Comparison of ENCODE assay signal across 14 cellular contexts in the genomic region with DNA sequence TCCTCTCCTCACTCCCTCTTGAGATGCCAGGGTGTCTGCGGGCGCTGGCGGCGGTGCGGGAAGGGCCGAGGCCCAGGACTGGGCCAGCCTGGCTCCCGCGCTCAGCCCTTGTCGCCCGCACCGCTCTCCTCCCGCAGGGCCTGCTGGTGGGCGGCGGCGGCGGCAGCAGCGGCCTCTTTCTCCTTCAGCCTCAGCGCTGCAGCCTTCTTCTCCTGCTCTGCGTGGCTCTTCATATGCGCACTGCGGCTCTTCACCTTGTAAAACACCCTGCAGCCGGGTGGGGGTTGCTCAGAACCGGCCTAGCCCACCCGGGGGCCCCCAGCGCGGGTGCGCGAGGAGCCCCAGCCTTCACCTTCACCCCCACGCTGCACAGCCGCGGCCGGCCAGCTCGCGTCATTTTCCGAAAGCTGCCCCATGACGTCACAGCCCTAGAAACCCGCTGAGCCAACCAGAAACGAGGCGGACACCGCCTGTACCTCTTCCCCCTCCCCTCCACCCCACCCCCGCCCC. TPM values are rescaled to one million over a fixed set of nuclear protein-coding genes. Genes with fewer than 3 reads are reported as not detected.
DNase-seq lines count a peak whose midpoint lies in the region; ATAC-seq and FAIRE-seq lines count a peak whose summit lies in the region.
"Had no signal": no experiment of that assay in that cellular context is flagged by ENCODE, and none has a peak within 500 bp of the region (broad histone marks: within the 10 kb centered on the region; RNA-seq: fewer than 3 reads in every experiment).

No MANE protein-coding gene starts in this region.

- peak; percentile 44 for FAIRE-seq in HTR-8/SVneo (lab: Jason Lieb, UNC)
- FAIRE-seq: small intestine had no signal

- H3K9me3 Mint-ChIP-seq in activated T-helper 2 cell treated with anti-CD3 and anti-CD28 coated beads, Interferon-gamma antibody, Interleukin-2, Interleukin-4, amounts not matched to agents 10 μg/mL and 5 μg/mL and 100 μg/mL, durations not matched to agents 14 hours and 24 hours and 36 hours: no peaks in the 10 kb centered on the region
- H3K9me3 Mint-ChIP-seq: activated CD4-positive, alpha-beta T cell treated with anti-CD3 and anti-CD28 coated beads, Interleukin-2, amount 10 ng/mL, durations not matched to agents 7 days and 5 days had no signal

- intact Hi-C loops in activated T-helper 2 cell treated with anti-CD3 and anti-CD28 coated beads, Interferon-gamma antibody, Interleukin-2, Interleukin-4, amounts not matched to agents 10 μg/mL and 5 μg/mL and 100 μg/mL, durations not matched to agents 14 hours and 24 hours and 36 hours (cut with micrococcal nuclease): loop anchor here (10.0 kb wide), 1 partner anchor 664 kb away; the partner anchor contains the start of gene RBM25

- no peak overlapping the region for H3K27ac Mint-ChIP-seq in activated T-helper 2 cell treated with anti-CD3 and anti-CD28 coated beads, Interferon-gamma antibody, Interleukin-2, Interleukin-4, amounts not matched to agents 10 μg/mL and 5 μg/mL and 100 μg/mL, durations not matched to agents 14 hours and 24 hours and 36 hours
- H3K27ac Mint-ChIP-seq: activated CD4-positive, alpha-beta T cell treated with anti-CD3 and anti-CD28 coated beads, Interleukin-2, amount 10 ng/mL, durations not matched to agents 7 days and 5 days had no signal

- H3K27ac ChIP-seq in caudate nucleus (ENCODE audit: low read depth, low read length) (peak overlapping the region; percentile 73), iPS-20b (ENCODE audit: low read length) (no peak overlapping the region), rectal smooth muscle tissue (ENCODE audit: low read depth, low read length) (peak overlapping the region; percentile 95)
- H3K27ac ChIP-seq: BLaER1 had no signal

- peak overlapping the region; percentile 80 for H3K4me3 ChIP-seq in iPS-20b (ENCODE audit: low read length)
- H3K4me3 ChIP-seq in rectal smooth muscle tissue (ENCODE audit: low read length): peak overlapping the region; percentile 52
- H3K4me3 ChIP-seq: BLaER1, MG63 had no signal

- DNase-seq in HTR-8/SVneo (ENCODE audit: insufficient read length, low spot score): no peak
- DNase-seq in caudate nucleus (lab: John Stamatoyannopoulos, UW): peak in 41 of 61 donors; percentile 13 to 91 (median 39)
- DNase-seq in activated naive CD4-positive, alpha-beta T cell treated with Interleukin-2 at 50 U/mL for 16 hours: no peak
- DNase-seq in activated T-helper 2 cell treated with anti-CD3 and anti-CD28 coated beads, Interferon-gamma antibody, Interleukin-2, Interleukin-4, amounts not matched to agents 10 μg/mL and 5 μg/mL and 100 μg/mL, durations not matched to agents 14 hours and 24 hours and 36 hours (ENCODE audit: low spot score): no peak
- DNase-seq: activated CD4-positive, alpha-beta T cell treated with anti-CD3 and anti-CD28 coated beads, Interleukin-2, amount 10 ng/mL, durations not matched to agents 7 days and 5 days; activated naive CD4-positive, alpha-beta T cell treated with anti-CD3 and anti-CD28 coated beads, Interleukin-2, amount 50 U/mL, for 16 hours; HCEC 1CT; MG63; small intestine had no signal

- no peaks in the 10 kb centered on the region for H3K9me3 ChIP-seq in iPS-20b (ENCODE audit: insufficient read depth, low read depth, low read length)
- H3K9me3 ChIP-seq: BLaER1, MG63 had no signal

- H3K36me3 Mint-ChIP-seq in activated T-helper 2 cell treated with anti-CD3 and anti-CD28 coated beads, Interferon-gamma antibody, Interleukin-2, Interleukin-4, amounts not matched to agents 10 μg/mL and 5 μg/mL and 100 μg/mL, durations not matched to agents 14 hours and 24 hours and 36 hours (ENCODE audit: low read depth): peaks cover 68% of the 10 kb centered on the region

- peaks cover 8% of the 10 kb centered on the region for H3K4me1 Mint-ChIP-seq in activated T-helper 2 cell treated with anti-CD3 and anti-CD28 coated beads, Interferon-gamma antibody, Interleukin-2, Interleukin-4, amounts not matched to agents 10 μg/mL and 5 μg/mL and 100 μg/mL, durations not matched to agents 14 hours and 24 hours and 36 hours (ENCODE audit: low read depth)

- no peaks in the 10 kb centered on the region for H3K27me3 Mint-ChIP-seq in activated T-helper 2 cell treated with anti-CD3 and anti-CD28 coated beads, Interferon-gamma antibody, Interleukin-2, Interleukin-4, amounts not matched to agents 10 μg/mL and 5 μg/mL and 100 μg/mL, durations not matched to agents 14 hours and 24 hours and 36 hours (ENCODE audit: low read depth)
- H3K27me3 Mint-ChIP-seq: activated CD4-positive, alpha-beta T cell treated with anti-CD3 and anti-CD28 coated beads, Interleukin-2, amount 10 ng/mL, durations not matched to agents 7 days and 5 days had no signal

- H3K36me3 ChIP-seq in iPS-20b (ENCODE audit: insufficient read depth, low read depth, low read length): peaks cover 17% of the 10 kb centered on the region
- peaks cover 26% of the 10 kb centered on the region for H3K36me3 ChIP-seq in rectal smooth muscle tissue (ENCODE audit: control insufficient read depth, insufficient read depth, low read length)

- ATAC-seq in GM19395 (IDR thresholded peaks at IDR 0.05; ENCODE audit: unreplicated experiment) (no peak), HG03139 (IDR thresholded peaks at IDR 0.05; ENCODE audit: unreplicated experiment) (no peak)

- H3K27me3 ChIP-seq in iPS-20b (ENCODE audit: insufficient read depth, low read length) (peaks cover 5% of the 10 kb centered on the region; the same call in 1 of the 2 replicates), rectal smooth muscle tissue (ENCODE audit: control insufficient read depth, insufficient read depth, low read length) (no peaks in the 10 kb centered on the region)
- H3K27me3 ChIP-seq: BLaER1, MG63 had no signal

- H3K9ac ChIP-seq in iPS-20b (ENCODE audit: low read depth, low read length): peak overlapping the region; percentile 85; the same call in 1 of the 2 replicates
- no peak overlapping the region for H3K9ac ChIP-seq in rectal smooth muscle tissue (ENCODE audit: low read length)
- H3K9ac ChIP-seq: BLaER1 had no signal

- H3K4me1 ChIP-seq in iPS-20b (ENCODE audit: insufficient read depth, low read length): peaks cover 30% of the 10 kb centered on the region
- H3K4me1 ChIP-seq in rectal smooth muscle tissue (ENCODE audit: control insufficient read depth, insufficient read depth, low read length): peaks cover 43% of the 10 kb centered on the region

- no peak overlapping the region for H3K4me3 Mint-ChIP-seq in activated T-helper 2 cell treated with anti-CD3 and anti-CD28 coated beads, Interferon-gamma antibody, Interleukin-2, Interleukin-4, amounts not matched to agents 10 μg/mL and 5 μg/mL and 100 μg/mL, durations not matched to agents 14 hours and 24 hours and 36 hours (ENCODE audit: low read depth)
- H3K4me3 Mint-ChIP-seq: activated CD4-positive, alpha-beta T cell treated with anti-CD3 and anti-CD28 coated beads, Interleukin-2, amount 10 ng/mL, durations not matched to agents 7 days and 5 days had no signal

RNA-seq across cellular contexts. Expression of gene PNMA1, which starts 4.6 kb away (rescaled TPM):
- 30.1 and 32.1 TPM in 2 replicates for total RNA-seq in activated T-helper 2 cell treated with anti-CD3 and anti-CD28 coated beads, Interferon-gamma antibody, Interleukin-2, Interleukin-4, amounts not matched to agents 10 μg/mL and 5 μg/mL and 100 μg/mL, durations not matched to agents 14 hours and 24 hours and 36 hours

Comparison
In these comparisons a context has a peak if more than half of its experiments do, and no peak if none do; other contexts are left out.
1. DNase-seq: peak in caudate nucleus (41 of 61); none in HTR-8/SVneo (single experiment), activated naive CD4-positive, alpha-beta T cell treated with Interleukin-2 at 50 U/mL for 16 hours (single experiment) and activated T-helper 2 cell treated with anti-CD3 and anti-CD28 coated beads, Interferon-gamma antibody, Interleukin-2, Interleukin-4, amounts not matched to agents 10 μg/mL and 5 μg/mL and 100 μg/mL, durations not matched to agents 14 hours and 24 hours and 36 hours (single experiment).